1 cellular context compared by ENCODE assay signal in the genomic region with DNA sequence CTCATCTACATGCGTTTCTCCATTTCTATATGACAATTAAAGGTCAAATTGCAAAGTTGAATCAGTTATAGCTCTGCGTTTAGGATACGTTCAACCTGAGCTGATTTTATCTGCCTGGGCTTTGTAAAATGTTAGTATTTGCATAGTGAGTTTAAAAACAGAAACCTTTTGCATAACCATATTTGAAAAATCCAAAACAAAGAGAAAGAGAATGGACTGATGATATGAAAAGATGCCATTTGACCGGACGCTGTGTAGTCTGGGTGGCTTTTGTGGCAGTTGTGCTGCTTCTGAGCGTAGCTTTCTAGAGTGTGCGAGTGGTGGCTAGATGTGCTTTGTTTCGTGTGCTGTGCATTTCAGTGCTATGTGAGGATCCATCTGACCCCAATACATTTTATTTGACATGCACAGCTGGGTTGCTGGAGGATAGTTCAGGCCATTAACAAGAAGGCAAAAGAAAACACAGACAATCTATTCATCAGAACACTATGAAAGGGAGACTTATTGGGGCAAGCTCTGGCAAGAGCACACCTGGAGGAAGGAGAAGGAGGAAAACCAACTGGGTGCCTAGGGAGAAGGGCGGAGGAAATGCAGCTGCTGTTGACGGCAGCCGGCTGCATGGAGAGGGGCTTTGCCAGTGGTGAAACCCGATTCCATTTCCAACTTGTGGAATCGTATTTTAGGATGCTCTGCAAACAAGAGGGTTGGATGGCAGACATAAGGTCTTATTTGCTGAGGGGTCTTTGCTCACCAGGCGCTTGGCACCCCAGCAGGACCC.
TF ChIP-seq lines count a peak whose summit lies in the region.

No MANE protein-coding gene starts in this region.

TF ChIP-seq in GM23338, 12 proteins besides CTCF, POLR2A, EP300 and RAD21 (continued from another document):
- TF ChIP-seq, protein P1, sequence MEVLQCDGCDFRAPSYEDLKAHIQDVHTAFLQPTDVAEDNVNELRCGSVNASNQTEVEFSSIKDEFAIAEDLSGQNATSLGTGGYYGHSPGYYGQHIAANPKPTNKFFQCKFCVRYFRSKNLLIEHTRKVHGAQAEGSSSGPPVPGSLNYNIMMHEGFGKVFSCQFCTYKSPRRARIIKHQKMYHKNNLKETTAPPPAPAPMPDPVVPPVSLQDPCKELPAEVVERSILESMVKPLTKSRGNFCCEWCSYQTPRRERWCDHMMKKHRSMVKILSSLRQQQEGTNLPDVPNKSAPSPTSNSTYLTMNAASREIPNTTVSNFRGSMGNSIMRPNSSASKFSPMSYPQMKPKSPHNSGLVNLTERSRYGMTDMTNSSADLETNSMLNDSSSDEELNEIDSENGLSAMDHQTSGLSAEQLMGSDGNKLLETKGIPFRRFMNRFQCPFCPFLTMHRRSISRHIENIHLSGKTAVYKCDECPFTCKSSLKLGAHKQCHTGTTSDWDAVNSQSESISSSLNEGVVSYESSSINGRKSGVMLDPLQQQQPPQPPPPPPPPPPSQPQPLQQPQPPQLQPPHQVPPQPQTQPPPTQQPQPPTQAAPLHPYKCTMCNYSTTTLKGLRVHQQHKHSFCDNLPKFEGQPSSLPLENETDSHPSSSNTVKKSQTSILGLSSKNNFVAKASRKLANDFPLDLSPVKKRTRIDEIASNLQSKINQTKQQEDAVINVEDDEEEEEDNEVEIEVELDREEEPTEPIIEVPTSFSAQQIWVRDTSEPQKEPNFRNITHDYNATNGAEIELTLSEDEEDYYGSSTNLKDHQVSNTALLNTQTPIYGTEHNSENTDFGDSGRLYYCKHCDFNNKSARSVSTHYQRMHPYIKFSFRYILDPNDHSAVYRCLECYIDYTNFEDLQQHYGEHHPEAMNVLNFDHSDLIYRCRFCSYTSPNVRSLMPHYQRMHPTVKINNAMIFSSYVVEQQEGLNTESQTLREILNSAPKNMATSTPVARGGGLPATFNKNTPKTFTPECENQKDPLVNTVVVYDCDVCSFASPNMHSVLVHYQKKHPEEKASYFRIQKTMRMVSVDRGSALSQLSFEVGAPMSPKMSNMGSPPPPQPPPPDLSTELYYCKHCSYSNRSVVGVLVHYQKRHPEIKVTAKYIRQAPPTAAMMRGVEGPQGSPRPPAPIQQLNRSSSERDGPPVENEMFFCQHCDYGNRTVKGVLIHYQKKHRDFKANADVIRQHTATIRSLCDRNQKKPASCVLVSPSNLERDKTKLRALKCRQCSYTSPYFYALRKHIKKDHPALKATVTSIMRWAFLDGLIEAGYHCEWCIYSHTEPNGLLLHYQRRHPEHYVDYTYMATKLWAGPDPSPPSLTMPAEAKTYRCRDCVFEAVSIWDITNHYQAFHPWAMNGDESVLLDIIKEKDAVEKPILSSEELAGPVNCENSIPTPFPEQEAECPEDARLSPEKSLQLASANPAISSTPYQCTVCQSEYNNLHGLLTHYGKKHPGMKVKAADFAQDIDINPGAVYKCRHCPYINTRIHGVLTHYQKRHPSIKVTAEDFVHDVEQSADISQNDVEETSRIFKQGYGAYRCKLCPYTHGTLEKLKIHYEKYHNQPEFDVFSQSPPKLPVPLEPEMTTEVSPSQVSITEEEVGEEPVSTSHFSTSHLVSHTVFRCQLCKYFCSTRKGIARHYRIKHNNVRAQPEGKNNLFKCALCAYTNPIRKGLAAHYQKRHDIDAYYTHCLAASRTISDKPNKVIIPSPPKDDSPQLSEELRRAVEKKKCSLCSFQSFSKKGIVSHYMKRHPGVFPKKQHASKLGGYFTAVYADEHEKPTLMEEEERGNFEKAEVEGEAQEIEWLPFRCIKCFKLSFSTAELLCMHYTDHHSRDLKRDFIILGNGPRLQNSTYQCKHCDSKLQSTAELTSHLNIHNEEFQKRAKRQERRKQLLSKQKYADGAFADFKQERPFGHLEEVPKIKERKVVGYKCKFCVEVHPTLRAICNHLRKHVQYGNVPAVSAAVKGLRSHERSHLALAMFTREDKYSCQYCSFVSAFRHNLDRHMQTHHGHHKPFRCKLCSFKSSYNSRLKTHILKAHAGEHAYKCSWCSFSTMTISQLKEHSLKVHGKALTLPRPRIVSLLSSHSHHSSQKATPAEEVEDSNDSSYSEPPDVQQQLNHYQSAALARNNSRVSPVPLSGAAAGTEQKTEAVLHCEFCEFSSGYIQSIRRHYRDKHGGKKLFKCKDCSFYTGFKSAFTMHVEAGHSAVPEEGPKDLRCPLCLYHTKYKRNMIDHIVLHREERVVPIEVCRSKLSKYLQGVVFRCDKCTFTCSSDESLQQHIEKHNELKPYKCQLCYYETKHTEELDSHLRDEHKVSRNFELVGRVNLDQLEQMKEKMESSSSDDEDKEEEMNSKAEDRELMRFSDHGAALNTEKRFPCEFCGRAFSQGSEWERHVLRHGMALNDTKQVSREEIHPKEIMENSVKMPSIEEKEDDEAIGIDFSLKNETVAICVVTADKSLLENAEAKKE (CRISPR knock-in tag; IDR thresholded peaks at IDR 0.05), result no peak
- TF ChIP-seq POLR2AphosphoS5 (IDR thresholded peaks at IDR 0.05; ENCODE audit: low read depth), result no peak
- TF ChIP-seq, protein P2, sequence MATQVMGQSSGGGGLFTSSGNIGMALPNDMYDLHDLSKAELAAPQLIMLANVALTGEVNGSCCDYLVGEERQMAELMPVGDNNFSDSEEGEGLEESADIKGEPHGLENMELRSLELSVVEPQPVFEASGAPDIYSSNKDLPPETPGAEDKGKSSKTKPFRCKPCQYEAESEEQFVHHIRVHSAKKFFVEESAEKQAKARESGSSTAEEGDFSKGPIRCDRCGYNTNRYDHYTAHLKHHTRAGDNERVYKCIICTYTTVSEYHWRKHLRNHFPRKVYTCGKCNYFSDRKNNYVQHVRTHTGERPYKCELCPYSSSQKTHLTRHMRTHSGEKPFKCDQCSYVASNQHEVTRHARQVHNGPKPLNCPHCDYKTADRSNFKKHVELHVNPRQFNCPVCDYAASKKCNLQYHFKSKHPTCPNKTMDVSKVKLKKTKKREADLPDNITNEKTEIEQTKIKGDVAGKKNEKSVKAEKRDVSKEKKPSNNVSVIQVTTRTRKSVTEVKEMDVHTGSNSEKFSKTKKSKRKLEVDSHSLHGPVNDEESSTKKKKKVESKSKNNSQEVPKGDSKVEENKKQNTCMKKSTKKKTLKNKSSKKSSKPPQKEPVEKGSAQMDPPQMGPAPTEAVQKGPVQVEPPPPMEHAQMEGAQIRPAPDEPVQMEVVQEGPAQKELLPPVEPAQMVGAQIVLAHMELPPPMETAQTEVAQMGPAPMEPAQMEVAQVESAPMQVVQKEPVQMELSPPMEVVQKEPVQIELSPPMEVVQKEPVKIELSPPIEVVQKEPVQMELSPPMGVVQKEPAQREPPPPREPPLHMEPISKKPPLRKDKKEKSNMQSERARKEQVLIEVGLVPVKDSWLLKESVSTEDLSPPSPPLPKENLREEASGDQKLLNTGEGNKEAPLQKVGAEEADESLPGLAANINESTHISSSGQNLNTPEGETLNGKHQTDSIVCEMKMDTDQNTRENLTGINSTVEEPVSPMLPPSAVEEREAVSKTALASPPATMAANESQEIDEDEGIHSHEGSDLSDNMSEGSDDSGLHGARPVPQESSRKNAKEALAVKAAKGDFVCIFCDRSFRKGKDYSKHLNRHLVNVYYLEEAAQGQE (IDR thresholded peaks at IDR 0.05; ENCODE audit: unreplicated experiment), result no peak
- no peak for TF ChIP-seq NANOG (IDR thresholded peaks at IDR 0.05; ENCODE audit: borderline replicate concordance)
- no peak for TF ChIP-seq CREB1 (CRISPR knock-in tag; IDR thresholded peaks at IDR 0.05; ENCODE audit: low read depth)
- TF ChIP-seq ZNF331 (CRISPR knock-in tag; IDR thresholded peaks at IDR 0.05; ENCODE audit: low read depth), result no peak
- no peak for TF ChIP-seq JUNB (IDR thresholded peaks at IDR 0.05; ENCODE audit: unreplicated experiment)
- no peak for TF ChIP-seq STAT1 (IDR thresholded peaks at IDR 0.05; ENCODE audit: unreplicated experiment)
- no peak for TF ChIP-seq EZH2 (IDR thresholded peaks at IDR 0.05; ENCODE audit: low read depth, unreplicated experiment)
